Comparison of ENCODE assay signal across 27 cellular contexts in genomic region chr12:66203820-66204219, GRCh38. TPM values are rescaled to one million over a fixed set of nuclear protein-coding genes. Genes with fewer than 3 reads are reported as not detected.
DNase-seq lines count a peak whose midpoint lies in the region; ATAC-seq and TF ChIP-seq lines count a peak whose summit lies in the region.
"Had no signal": no experiment of that assay in that cellular context is flagged by ENCODE, and none has a peak within 500 bp of the region (broad histone marks: within the 10 kb centered on the region; RNA-seq: fewer than 3 reads in every experiment).

No MANE protein-coding gene starts in this region.

- in situ Hi-C loops in mammary epithelial cell (cut with MboI; ENCODE audit: low sequenced_read_pairs in 2 of 2) = no loop called here

- intact Hi-C loops in mammary epithelial cell (cut with micrococcal nuclease) = no loop called here
- intact Hi-C loops in MCF 10A (cut with micrococcal nuclease) = no loop called here

- H3K9me3 ChIP-seq in mammary epithelial cell (replicated peaks; ENCODE audit: insufficient read depth, low read length) (peaks cover 3% of the 10 kb centered on the region), BE2C (no peaks in the 10 kb centered on the region)

- TF ChIP-seq CTCF in mammary epithelial cell (conservative IDR thresholded peaks at IDR 0.05 in 1 of 2, IDR thresholded peaks at IDR 0.05 in 1 of 2; ENCODE audit: extremely low read depth in 1 of 2, insufficient read depth in 1 of 2, low read depth in 1 of 2, low read length in 2 of 2) = no peak
- TF ChIP-seq CTCF in MCF 10A (IDR thresholded peaks at IDR 0.05; ENCODE audit: unreplicated experiment) = no peak
- TF ChIP-seq CTCF in BE2C (IDR thresholded peaks at IDR 0.05; ENCODE audit: low read depth, low read length) = no peak

- H3K4me3 ChIP-seq in mammary epithelial cell (replicated peaks in 1 of 3; ENCODE audit: insufficient read depth in 1 of 3, low read depth in 2 of 3, low read length in 3 of 3) (no peak overlapping the region), BE2C (ENCODE audit: low read depth, low read length) (no peak overlapping the region)
- H3K4me3 ChIP-seq: tibial nerve had no signal

- ATAC-seq in GM19463 (IDR thresholded peaks at IDR 0.05; ENCODE audit: unreplicated experiment) (peak; percentile 46), GM18873 (IDR thresholded peaks at IDR 0.05; ENCODE audit: low FRiP score, unreplicated experiment) (no peak)
- peak; percentile 59 for ATAC-seq in stimulated activated naive CD8-positive, alpha-beta T cell treated with anti-CD3 and anti-CD28 coated beads, Interleukin-15, Interleukin-2, amounts not matched to agents 100 U/mL and 50 U/mL, for 24 hours
- ATAC-seq: activated CD8-positive, alpha-beta memory T cell treated with anti-CD3 and anti-CD28 coated beads, Interleukin-2, amount 10 ng/mL, durations not matched to agents 7 days and 5 days; left ventricle myocardium superior; Right ventricle myocardium inferior had no signal

- H3K4me1 ChIP-seq in mammary epithelial cell (ENCODE audit: insufficient read depth, low read length) (no peaks in the 10 kb centered on the region), BE2C (no peaks in the 10 kb centered on the region)

- peaks cover 5% of the 10 kb centered on the region for H3K36me3 Mint-ChIP-seq in MCF 10A (ENCODE audit: insufficient read depth, unreplicated experiment)
- H3K36me3 Mint-ChIP-seq in activated naive CD8-positive, alpha-beta T cell treated with anti-CD3 and anti-CD28 coated beads for 36 hours = peaks cover 7% of the 10 kb centered on the region
- H3K36me3 Mint-ChIP-seq: activated CD8-positive, alpha-beta memory T cell treated with anti-CD3 and anti-CD28 coated beads, Interleukin-2, amount 10 ng/mL, durations not matched to agents 7 days and 5 days; CD4-positive, alpha-beta memory T cell had no signal

- H3K4me3 Mint-ChIP-seq in MCF 10A (ENCODE audit: unreplicated experiment) = no peak overlapping the region
- H3K4me3 Mint-ChIP-seq in activated naive CD8-positive, alpha-beta T cell treated with anti-CD3 and anti-CD28 coated beads for 36 hours = no peak overlapping the region
- H3K4me3 Mint-ChIP-seq: activated CD8-positive, alpha-beta memory T cell treated with anti-CD3 and anti-CD28 coated beads, Interleukin-2, amount 10 ng/mL, durations not matched to agents 7 days and 5 days; central memory CD8-positive, alpha-beta T cell; neural crest cell had no signal

- H3K9me3 Mint-ChIP-seq in MCF 10A (ENCODE audit: unreplicated experiment) = no peaks in the 10 kb centered on the region
- peaks cover 12% of the 10 kb centered on the region for H3K9me3 Mint-ChIP-seq in activated naive CD8-positive, alpha-beta T cell treated with anti-CD3 and anti-CD28 coated beads for 36 hours
- H3K9me3 Mint-ChIP-seq: central memory CD8-positive, alpha-beta T cell had no signal

- no peak overlapping the region for H3K4me2 ChIP-seq in mammary epithelial cell (ENCODE audit: insufficient read depth, low read depth, low read length)

- no peak overlapping the region for H3K27ac Mint-ChIP-seq in MCF 10A (ENCODE audit: low read depth, unreplicated experiment)
- H3K27ac Mint-ChIP-seq in activated naive CD8-positive, alpha-beta T cell treated with anti-CD3 and anti-CD28 coated beads for 36 hours = peak overlapping the region; percentile 61
- H3K27ac Mint-ChIP-seq: activated CD8-positive, alpha-beta memory T cell treated with anti-CD3 and anti-CD28 coated beads, Interleukin-2, amount 10 ng/mL, durations not matched to agents 7 days and 5 days had no signal

- WGBS in mammary epithelial cell (ENCODE audit: low coverage, missing lambda C conversion rate) = 19% methylated on average over 3 of the region's 4 CpGs

- H4K20me1 ChIP-seq in mammary epithelial cell (ENCODE audit: insufficient read depth, low read length) = no peaks in the 10 kb centered on the region

- H3K27me3 Mint-ChIP-seq in MCF 10A (ENCODE audit: insufficient read depth, unreplicated experiment) = peaks cover 60% of the 10 kb centered on the region
- H3K27me3 Mint-ChIP-seq in activated naive CD8-positive, alpha-beta T cell treated with anti-CD3 and anti-CD28 coated beads for 36 hours = peaks cover 30% of the 10 kb centered on the region

- H3K4me1 Mint-ChIP-seq in MCF 10A (ENCODE audit: insufficient read depth, unreplicated experiment) = no peaks in the 10 kb centered on the region
- peaks cover 20% of the 10 kb centered on the region for H3K4me1 Mint-ChIP-seq in activated naive CD8-positive, alpha-beta T cell treated with anti-CD3 and anti-CD28 coated beads for 36 hours
- H3K4me1 Mint-ChIP-seq: central memory CD8-positive, alpha-beta T cell; neural crest cell had no signal

- CTCF ChIA-PET in mammary epithelial cell (lab: Charles Lee; ENCODE audit: low non-redundant PET) (no interaction called here), MCF 10A (lab: Yijun Ruan, JAX) (interaction anchor here (0.7 kb wide), 1 partner anchor 1269 kb away, joined by 3 read pairs; no protein-coding TSS in a partner anchor)

- dilution Hi-C loops in mammary epithelial cell (cut with HindIII; ENCODE audit: low sequenced_read_pairs) = no loop called here

- no peaks in the 10 kb centered on the region for H3K36me3 ChIP-seq in mammary epithelial cell (ENCODE audit: insufficient read depth, low read length)
- H3K36me3 ChIP-seq in BE2C = no peaks in the 10 kb centered on the region

- H3K9ac ChIP-seq in mammary epithelial cell (ENCODE audit: insufficient read depth, low read length) = no peak overlapping the region

- H2AFZ ChIP-seq in mammary epithelial cell (ENCODE audit: low read depth, low read length) = no peak overlapping the region

- DNase-seq in mammary epithelial cell = peak; percentile 21
- no peak for DNase-seq in MCF 10A (ENCODE audit: unreplicated experiment)
- no peak for DNase-seq in activated naive CD8-positive, alpha-beta T cell treated with anti-CD3 and anti-CD28 coated beads for 36 hours
- DNase-seq in stimulated activated naive CD8-positive, alpha-beta T cell treated with anti-CD3 and anti-CD28 coated beads, Interleukin-15, Interleukin-2, amounts not matched to agents 100 U/mL and 50 U/mL, for 24 hours = no peak
- no peak for DNase-seq in BE2C
- DNase-seq in NCI-H1930 (lab: John Stamatoyannopoulos, UW) = no peak
- DNase-seq: activated CD8-positive, alpha-beta memory T cell treated with anti-CD3 and anti-CD28 coated beads, Interleukin-2, amount 10 ng/mL, durations not matched to agents 7 days and 5 days; activated gamma-delta T cell; aorta; DMS53; GDM1; GOT3; hippocampal formation; Kasumi-1; left ventricle myocardium superior; NCI-H1092; NCI-H187 treated with DMSO at 0.1 percent for 48 hours; OCI-M1; stimulated activated naive CD4-positive, alpha-beta T cell treated with Interleukin-2 at 50 U/mL for 16 hours had no signal

- H3K27me3 ChIP-seq in mammary epithelial cell (ENCODE audit: insufficient read depth, low read length) = no peaks in the 10 kb centered on the region
- peaks cover 13% of the 10 kb centered on the region for H3K27me3 ChIP-seq in BE2C
- H3K27me3 ChIP-seq: tibial nerve had no signal

- H3K27ac ChIP-seq in mammary epithelial cell (ENCODE audit: insufficient read depth, low read depth, low read length) = no peak overlapping the region
- H3K27ac ChIP-seq: epithelial cell of prostate, tibial nerve had no signal

- no peaks in the 10 kb centered on the region for H3K79me2 ChIP-seq in mammary epithelial cell (ENCODE audit: insufficient read depth, low read length)

- POLR2A ChIA-PET in MCF 10A (lab: Yijun Ruan, JAX) = interaction anchor here (0.6 kb wide), 1 partner anchor 9 kb away, joined by 4 read pairs; no protein-coding TSS in a partner anchor

- BruUV-seq in mammary epithelial cell (replicated peaks; lab: Mats Ljungman, UMichigan) = no TSS peak
- no TSS peak for BruUV-seq in MCF 10A (replicated peaks; lab: Mats Ljungman, UMichigan)

RNA-seq across cellular contexts. Expression of gene IRAK3, which starts 14.8 kb away (rescaled TPM):
- total RNA-seq in mammary epithelial cell (under 1 TPM; 0.42 to 0.50 TPM), MCF 10A (2022) (0.05 TPM in 1 of 2 replicates, not detected in the other)
- 0.10 TPM for polyA plus RNA-seq in mammary epithelial cell
- not detected for polyA minus RNA-seq in mammary epithelial cell
- total RNA-seq in activated naive CD8-positive, alpha-beta T cell treated with anti-CD3 and anti-CD28 coated beads for 36 hours = under 1 TPM; 0.30 to 0.33 TPM
- not detected for polyA plus RNA-seq in BE2C (2012; ENCODE audit: insufficient read depth, insufficient read length, low read depth)

RNA-seq across cellular contexts. Expression of gene TMBIM4, which starts 34.0 kb away (rescaled TPM):
- total RNA-seq in mammary epithelial cell (10 to 100 TPM; 57.7 to 76.2 TPM), MCF 10A (2022) (58.5 and 74.3 TPM in 2 replicates)
- polyA plus RNA-seq in mammary epithelial cell = 67.6 TPM
- 12.6 TPM for polyA minus RNA-seq in mammary epithelial cell
- 10 to 100 TPM; 38.8 to 39.4 TPM for total RNA-seq in activated naive CD8-positive, alpha-beta T cell treated with anti-CD3 and anti-CD28 coated beads for 36 hours
- 34.8 TPM for polyA plus RNA-seq in BE2C (2012; ENCODE audit: insufficient read depth, insufficient read length, low read depth)
